24 cellular contexts compared by ENCODE assay signal in the genomic region with DNA sequence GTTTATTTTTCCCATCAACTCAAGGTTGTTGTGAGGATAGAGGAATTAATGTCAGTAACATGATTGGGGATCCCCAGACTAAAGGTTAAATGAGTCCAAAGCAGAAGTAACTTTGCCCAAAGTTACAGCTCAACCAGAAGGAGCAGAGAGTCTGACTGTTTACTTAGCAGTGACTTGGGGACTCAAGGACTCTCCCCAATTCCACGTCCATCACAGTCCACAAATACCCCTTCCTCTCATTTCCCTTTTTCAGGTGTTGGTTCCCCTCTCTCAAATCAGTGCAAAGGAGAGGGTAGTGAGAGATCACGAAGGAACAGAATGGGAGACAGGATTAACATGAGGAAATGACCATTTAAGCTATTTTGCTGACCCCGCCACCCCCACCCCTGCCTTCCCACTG. TPM values are rescaled to one million over a fixed set of nuclear protein-coding genes. Genes with fewer than 3 reads are reported as not detected.
DNase-seq lines count a peak whose midpoint lies in the region; ATAC-seq and TF ChIP-seq lines count a peak whose summit lies in the region.
"Had no signal": no experiment of that assay in that cellular context is flagged by ENCODE, and none has a peak within 500 bp of the region (broad histone marks: within the 10 kb centered on the region; RNA-seq: fewer than 3 reads in every experiment).

No MANE protein-coding gene starts in this region.

- no peak overlapping the region for H2BK5ac ChIP-seq in IMR-90 (ENCODE audit: low read depth, low read length, poor library complexity, severe bottlenecking)

- DNase-seq in IMR-90 (no peak), globus pallidus (ENCODE audit: low spot score) (peak; percentile 7), iPS-NIHi7 (ENCODE audit: extremely low spot score) (no peak), SJCRH30 (no peak)
- no peak for DNase-seq in activated T-helper 2 cell treated with anti-CD3 and anti-CD28 coated beads, Interferon-gamma antibody, Interleukin-2, Interleukin-4, amounts not matched to agents 10 μg/mL and 5 μg/mL and 100 μg/mL, durations not matched to agents 14 hours and 24 hours and 36 hours (ENCODE audit: low spot score)
- no peak for DNase-seq in activated T-helper 1 cell treated with anti-CD3 and anti-CD28 coated beads, Interleukin-12 subunit alpha, Interleukin-12 subunit beta, Interleukin-2, Interleukin-4 antibody, amounts not matched to agents 30 ng/mL and 10 ng/mL and 1 ng/mL, durations not matched to agents 14 hours and 24 hours and 36 hours (ENCODE audit: low spot score)
- DNase-seq: CD4-positive, alpha-beta T cell; COR-L47; DMS79; KG1; NCI-H1092; NCI-H1436; NCI-H187 treated with DMSO at 0.1 percent for 48 hours; NCI-H2107; NCI-H446 treated with DMSO at 0.1 percent for 48 hours; NCI-H526 treated with DMSO at 0.1 percent for 48 hours; Right ventricle myocardium superior had no signal

- H3K9me3 Mint-ChIP-seq in activated T-helper 2 cell treated with anti-CD3 and anti-CD28 coated beads, Interferon-gamma antibody, Interleukin-2, Interleukin-4, amounts not matched to agents 10 μg/mL and 5 μg/mL and 100 μg/mL, durations not matched to agents 14 hours and 24 hours and 36 hours = no peaks in the 10 kb centered on the region
- no peaks in the 10 kb centered on the region for H3K9me3 Mint-ChIP-seq in stimulated activated memory B cell treated with anti-CD40 and anti-IgM and Interleukin-4, amounts not matched to agents 10 μg/mL and 1 μg/mL and 100 μg/mL, for 72 hours
- no peaks in the 10 kb centered on the region for H3K9me3 Mint-ChIP-seq in activated T-helper 1 cell treated with anti-CD3 and anti-CD28 coated beads, Interleukin-12 subunit alpha, Interleukin-12 subunit beta, Interleukin-2, Interleukin-4 antibody, amounts not matched to agents 30 ng/mL and 10 ng/mL and 1 ng/mL, durations not matched to agents 14 hours and 24 hours and 36 hours
- H3K9me3 Mint-ChIP-seq: CD4-positive, alpha-beta T cell had no signal

- H3K9me3 ChIP-seq in IMR-90 (ENCODE audit: control insufficient read depth, insufficient read depth, low read length) (no peaks in the 10 kb centered on the region), SJCRH30 (replicated peaks) (no peaks in the 10 kb centered on the region)

- CTCF ChIA-PET in IMR-90 (lab: Yijun Ruan, JAX) = interaction anchor here (0.9 to 1.0 kb wide), 2 partner anchors 13 to 52 kb away, joined by 3 read pairs; no protein-coding TSS in a partner anchor

- no peak overlapping the region for H3K23ac ChIP-seq in IMR-90 (ENCODE audit: low read depth, low read length)

- H3K36me3 ChIP-seq in IMR-90 (ENCODE audit: control insufficient read depth, insufficient read depth, low read length) (no peaks in the 10 kb centered on the region), SJCRH30 (no peaks in the 10 kb centered on the region)

- ATAC-seq in IMR-90 (ENCODE audit: low read depth) = no peak
- ATAC-seq in stimulated activated memory B cell treated with anti-CD40 and anti-IgM and Interleukin-4, amounts not matched to agents 10 μg/mL and 1 μg/mL and 100 μg/mL, for 72 hours = peak; percentile 57
- ATAC-seq: HepG2 had no signal

- H4K5ac ChIP-seq in IMR-90 (ENCODE audit: low read depth, low read length) = no peak overlapping the region

- no peak overlapping the region for H2BK20ac ChIP-seq in IMR-90 (ENCODE audit: low read depth, low read length)

- no peaks in the 10 kb centered on the region for H3K27me3 ChIP-seq in IMR-90 (ENCODE audit: control insufficient read depth, insufficient read depth, low read length)
- H3K27me3 ChIP-seq in SJCRH30 = peaks cover 3% of the 10 kb centered on the region; the same call in 1 of the 2 replicates

- no peak overlapping the region for H2AK9ac ChIP-seq in IMR-90 (replicated peaks; ENCODE audit: low read depth, low read length, poor library complexity)

- no peak overlapping the region for H3K9ac ChIP-seq in IMR-90 (ENCODE audit: low read depth, low read length)

- peak overlapping the region; percentile 24 for H3K27ac Mint-ChIP-seq in activated T-helper 2 cell treated with anti-CD3 and anti-CD28 coated beads, Interferon-gamma antibody, Interleukin-2, Interleukin-4, amounts not matched to agents 10 μg/mL and 5 μg/mL and 100 μg/mL, durations not matched to agents 14 hours and 24 hours and 36 hours
- H3K27ac Mint-ChIP-seq in stimulated activated memory B cell treated with anti-CD40 and anti-IgM and Interleukin-4, amounts not matched to agents 10 μg/mL and 1 μg/mL and 100 μg/mL, for 72 hours = peak overlapping the region; percentile 94
- no peak overlapping the region for H3K27ac Mint-ChIP-seq in activated T-helper 1 cell treated with anti-CD3 and anti-CD28 coated beads, Interleukin-12 subunit alpha, Interleukin-12 subunit beta, Interleukin-2, Interleukin-4 antibody, amounts not matched to agents 30 ng/mL and 10 ng/mL and 1 ng/mL, durations not matched to agents 14 hours and 24 hours and 36 hours

- peaks cover 6% of the 10 kb centered on the region for H3K36me3 Mint-ChIP-seq in activated T-helper 2 cell treated with anti-CD3 and anti-CD28 coated beads, Interferon-gamma antibody, Interleukin-2, Interleukin-4, amounts not matched to agents 10 μg/mL and 5 μg/mL and 100 μg/mL, durations not matched to agents 14 hours and 24 hours and 36 hours (ENCODE audit: low read depth)
- H3K36me3 Mint-ChIP-seq in stimulated activated memory B cell treated with anti-CD40 and anti-IgM and Interleukin-4, amounts not matched to agents 10 μg/mL and 1 μg/mL and 100 μg/mL, for 72 hours = peaks cover 6% of the 10 kb centered on the region
- peaks cover 2% of the 10 kb centered on the region for H3K36me3 Mint-ChIP-seq in activated T-helper 1 cell treated with anti-CD3 and anti-CD28 coated beads, Interleukin-12 subunit alpha, Interleukin-12 subunit beta, Interleukin-2, Interleukin-4 antibody, amounts not matched to agents 30 ng/mL and 10 ng/mL and 1 ng/mL, durations not matched to agents 14 hours and 24 hours and 36 hours (ENCODE audit: low read depth)

- no peak overlapping the region for H4K91ac ChIP-seq in IMR-90 (ENCODE audit: insufficient read depth, low read depth, low read length)

- in situ Hi-C loops in IMR-90 (cut with MboI; ENCODE audit: low sequenced_read_pairs) = no loop called here

- no peak overlapping the region for H2BK15ac ChIP-seq in IMR-90 (ENCODE audit: low read depth, low read length)

- H3K4ac ChIP-seq in IMR-90 (ENCODE audit: low read depth, low read length) = no peak overlapping the region

- intact Hi-C loops in IMR-90 (cut with micrococcal nuclease) = no loop called here
- intact Hi-C loops in activated T-helper 2 cell treated with anti-CD3 and anti-CD28 coated beads, Interferon-gamma antibody, Interleukin-2, Interleukin-4, amounts not matched to agents 10 μg/mL and 5 μg/mL and 100 μg/mL, durations not matched to agents 14 hours and 24 hours and 36 hours (cut with micrococcal nuclease) = loop anchor here (10.0 kb wide), 1 partner anchor 637 kb away; a partner anchor contains a TSS
- intact Hi-C loops in activated T-helper 1 cell treated with anti-CD3 and anti-CD28 coated beads, Interleukin-12 subunit alpha, Interleukin-12 subunit beta, Interleukin-2, Interleukin-4 antibody, amounts not matched to agents 30 ng/mL and 10 ng/mL and 1 ng/mL, durations not matched to agents 14 hours and 24 hours and 36 hours (cut with micrococcal nuclease) = no loop called here

- TF ChIP-seq RAD21 in IMR-90 (IDR thresholded peaks at IDR 0.05; ENCODE audit: low read length) = no peak

- WGBS in IMR-90 (ENCODE audit: extremely low coverage in 2 of 2, insufficient read length in 1 of 2), 2 experiments = no CpG with 5 or more reads among the region's 3 CpGs

- POLR2A ChIA-PET in IMR-90 (lab: Charles Lee; ENCODE audit: unreplicated experiment) = no interaction called here

- no peak overlapping the region for H3K14ac ChIP-seq in IMR-90 (replicated peaks; ENCODE audit: low read depth, low read length)

- H3K4me3 ChIP-seq in IMR-90 (ENCODE audit: insufficient read depth, low read depth, low read length) (no peak overlapping the region), SJCRH30 (no peak overlapping the region)

- H3K9me1 ChIP-seq in IMR-90 (ENCODE audit: insufficient read depth, low read length) = no peaks in the 10 kb centered on the region

- no TSS peak for BruUV-seq in IMR-90 (replicated peaks; lab: Mats Ljungman, UMichigan)

- no peak overlapping the region for H3K18ac ChIP-seq in IMR-90 (ENCODE audit: low read depth, low read length)

- no peaks in the 10 kb centered on the region for H3K27me3 Mint-ChIP-seq in activated T-helper 2 cell treated with anti-CD3 and anti-CD28 coated beads, Interferon-gamma antibody, Interleukin-2, Interleukin-4, amounts not matched to agents 10 μg/mL and 5 μg/mL and 100 μg/mL, durations not matched to agents 14 hours and 24 hours and 36 hours (ENCODE audit: low read depth)
- no peaks in the 10 kb centered on the region for H3K27me3 Mint-ChIP-seq in stimulated activated memory B cell treated with anti-CD40 and anti-IgM and Interleukin-4, amounts not matched to agents 10 μg/mL and 1 μg/mL and 100 μg/mL, for 72 hours
- H3K27me3 Mint-ChIP-seq in activated T-helper 1 cell treated with anti-CD3 and anti-CD28 coated beads, Interleukin-12 subunit alpha, Interleukin-12 subunit beta, Interleukin-2, Interleukin-4 antibody, amounts not matched to agents 30 ng/mL and 10 ng/mL and 1 ng/mL, durations not matched to agents 14 hours and 24 hours and 36 hours (ENCODE audit: insufficient read depth) = peaks cover 2% of the 10 kb centered on the region
- H3K27me3 Mint-ChIP-seq: CD4-positive, alpha-beta T cell had no signal

- no peak overlapping the region for H3K56ac ChIP-seq in IMR-90 (ENCODE audit: extremely low read depth, insufficient read depth, low read length)

- H4K8ac ChIP-seq in IMR-90 (ENCODE audit: low read depth in 2 of 2, low read length in 2 of 2) = no peak overlapping the region

- no peak for TF ChIP-seq CTCF in IMR-90 (conservative IDR thresholded peaks at IDR 0.05; ENCODE audit: low read depth, low read length)

- H2BK120ac ChIP-seq in IMR-90 (ENCODE audit: low read depth, low read length) = no peak overlapping the region

- H3K79me1 ChIP-seq in IMR-90 (ENCODE audit: low read depth in 1 of 2, low read length in 2 of 2) = peaks cover 0 to 8% of the 10 kb centered on the region in 2 experiments; a peak in 2 of 4 replicates

- H3K4me2 ChIP-seq in IMR-90 (ENCODE audit: low read depth, low read length) = no peak overlapping the region

- H3K4me3 Mint-ChIP-seq in activated T-helper 2 cell treated with anti-CD3 and anti-CD28 coated beads, Interferon-gamma antibody, Interleukin-2, Interleukin-4, amounts not matched to agents 10 μg/mL and 5 μg/mL and 100 μg/mL, durations not matched to agents 14 hours and 24 hours and 36 hours (ENCODE audit: low read depth) = no peak overlapping the region
- H3K4me3 Mint-ChIP-seq in stimulated activated memory B cell treated with anti-CD40 and anti-IgM and Interleukin-4, amounts not matched to agents 10 μg/mL and 1 μg/mL and 100 μg/mL, for 72 hours = no peak overlapping the region
- H3K4me3 Mint-ChIP-seq in activated T-helper 1 cell treated with anti-CD3 and anti-CD28 coated beads, Interleukin-12 subunit alpha, Interleukin-12 subunit beta, Interleukin-2, Interleukin-4 antibody, amounts not matched to agents 30 ng/mL and 10 ng/mL and 1 ng/mL, durations not matched to agents 14 hours and 24 hours and 36 hours = no peak overlapping the region
- H3K4me3 Mint-ChIP-seq: CD4-positive, alpha-beta T cell had no signal

- H2AK5ac ChIP-seq in IMR-90 (ENCODE audit: low read depth, low read length) = no peak overlapping the region

- no peak for TF ChIP-seq POLR2A in IMR-90 (IDR thresholded peaks at IDR 0.05; ENCODE audit: low read depth, low read length)

- H3K4me1 Mint-ChIP-seq in activated T-helper 2 cell treated with anti-CD3 and anti-CD28 coated beads, Interferon-gamma antibody, Interleukin-2, Interleukin-4, amounts not matched to agents 10 μg/mL and 5 μg/mL and 100 μg/mL, durations not matched to agents 14 hours and 24 hours and 36 hours (ENCODE audit: low read depth) = peaks cover 57% of the 10 kb centered on the region
- H3K4me1 Mint-ChIP-seq in stimulated activated memory B cell treated with anti-CD40 and anti-IgM and Interleukin-4, amounts not matched to agents 10 μg/mL and 1 μg/mL and 100 μg/mL, for 72 hours = peaks cover 47% of the 10 kb centered on the region
- peaks cover 43% of the 10 kb centered on the region for H3K4me1 Mint-ChIP-seq in activated T-helper 1 cell treated with anti-CD3 and anti-CD28 coated beads, Interleukin-12 subunit alpha, Interleukin-12 subunit beta, Interleukin-2, Interleukin-4 antibody, amounts not matched to agents 30 ng/mL and 10 ng/mL and 1 ng/mL, durations not matched to agents 14 hours and 24 hours and 36 hours (ENCODE audit: low read depth)

- peaks cover 2% of the 10 kb centered on the region; the same call in 1 of the 2 replicates for H3K4me1 ChIP-seq in IMR-90 (ENCODE audit: control insufficient read depth, insufficient read depth, low read length)
- 0 out of 2 replicates have a peak, but pooled peaks cover 4% of the 10 kb centered on the region for H3K4me1 ChIP-seq in SJCRH30

- H3K27ac ChIP-seq in IMR-90 (ENCODE audit: insufficient read depth, low read length) = no peak overlapping the region
- no peak overlapping the region for H3K27ac ChIP-seq in SJCRH30
- H3K27ac ChIP-seq: HL-60 had no signal

- H2AFZ ChIP-seq in IMR-90 (replicated peaks; ENCODE audit: low read length, poor library complexity) = peak overlapping the region; percentile 51

- H4K20me1 ChIP-seq in IMR-90 (ENCODE audit: insufficient read depth, low read length) = peaks cover 7% of the 10 kb centered on the region

- dilution Hi-C loops in IMR-90 (cut with HindIII; ENCODE audit: low sequenced_read_pairs, unreplicated experiment) = no loop called here

RNA-seq across cellular contexts. Expression of a gene that starts 4.0 kb away (rescaled TPM):
- total RNA-seq in IMR-90 (2012; rRNA removed) = 14.7 and 21.1 TPM in 2 replicates
- polyA plus RNA-seq in IMR-90 (2012; rRNA removed) = 6.4 and 6.8 TPM in 2 replicates
- 2.9 and 4.0 TPM in 2 replicates for polyA plus RNA-seq in IMR-90 (2012; cell fraction: cytosol; rRNA removed)
- 10.0 and 112 TPM in 2 replicates for polyA plus RNA-seq in IMR-90 (2012; cell fraction: nucleus; rRNA removed; ENCODE audit: low replicate concordance)
- 240 TPM in 2 replicates for total RNA-seq in activated T-helper 2 cell treated with anti-CD3 and anti-CD28 coated beads, Interferon-gamma antibody, Interleukin-2, Interleukin-4, amounts not matched to agents 10 μg/mL and 5 μg/mL and 100 μg/mL, durations not matched to agents 14 hours and 24 hours and 36 hours
- 47.6 and 51.3 TPM in 2 replicates for total RNA-seq in activated T-helper 1 cell treated with anti-CD3 and anti-CD28 coated beads, Interleukin-12 subunit alpha, Interleukin-12 subunit beta, Interleukin-2, Interleukin-4 antibody, amounts not matched to agents 30 ng/mL and 10 ng/mL and 1 ng/mL, durations not matched to agents 14 hours and 24 hours and 36 hours
- total RNA-seq in SJCRH30 (2014; rRNA removed; shearing (Covaris generic)) = 12.2 and 12.5 TPM in 2 replicates

RNA-seq across cellular contexts. Expression of a gene that starts 42.6 kb away (rescaled TPM):
- total RNA-seq in IMR-90 (2012; rRNA removed) = not detected in 2 replicates
- polyA plus RNA-seq in IMR-90 (2012; rRNA removed) = not detected in 2 replicates
- not detected in 2 replicates for polyA plus RNA-seq in IMR-90 (2012; cell fraction: cytosol; rRNA removed)
- 0.03 and 0.10 TPM in 2 replicates for polyA plus RNA-seq in IMR-90 (2012; cell fraction: nucleus; rRNA removed; ENCODE audit: low replicate concordance)
- not detected in 2 replicates for total RNA-seq in activated T-helper 2 cell treated with anti-CD3 and anti-CD28 coated beads, Interferon-gamma antibody, Interleukin-2, Interleukin-4, amounts not matched to agents 10 μg/mL and 5 μg/mL and 100 μg/mL, durations not matched to agents 14 hours and 24 hours and 36 hours
- total RNA-seq in activated T-helper 1 cell treated with anti-CD3 and anti-CD28 coated beads, Interleukin-12 subunit alpha, Interleukin-12 subunit beta, Interleukin-2, Interleukin-4 antibody, amounts not matched to agents 30 ng/mL and 10 ng/mL and 1 ng/mL, durations not matched to agents 14 hours and 24 hours and 36 hours = not detected in 2 replicates
- total RNA-seq in SJCRH30 (2014; rRNA removed; shearing (Covaris generic)) = 0.05 TPM in 1 of 2 replicates, not detected in the other
- total RNA-seq: A673; CD4-positive, alpha-beta T cell; HepG2; HT-29; Right ventricle myocardium superior; RPMI7951 had no signal
- polyA plus RNA-seq: BJ, HepG2 had no signal
